In genomic region chrX:100931218-100931924, GRCh38 we compare ENCODE assay signal across 11 cellular contexts. TPM values are rescaled to one million over a fixed set of nuclear protein-coding genes. Genes with fewer than 3 reads are reported as not detected.
DNase-seq lines count a peak whose midpoint lies in the region; ATAC-seq and TF ChIP-seq lines count a peak whose summit lies in the region.
"Had no signal": no experiment of that assay in that cellular context is flagged by ENCODE, and none has a peak within 500 bp of the region (broad histone marks: within the 10 kb centered on the region; RNA-seq: fewer than 3 reads in every experiment).

No MANE protein-coding gene starts in this region.

- ATAC-seq in GM18508 (IDR thresholded peaks at IDR 0.05; ENCODE audit: insufficient read depth, unreplicated experiment) (peak; percentile 58), GM21381 (IDR thresholded peaks at IDR 0.05; ENCODE audit: unreplicated experiment) (peak; percentile 59), HG03139 (IDR thresholded peaks at IDR 0.05; ENCODE audit: unreplicated experiment) (peak; percentile 67)
- peak; percentile 91 for ATAC-seq in activated T-helper 17 cell treated with anti-CD3 and anti-CD28 coated beads, Interleukin-2, amount 50 U/mL, for 72 hours (replicated peaks)

- no peak overlapping the region for H2AFZ ChIP-seq in SK-N-SH (ENCODE audit: low read depth)
- no peak overlapping the region for H2AFZ ChIP-seq in mammary epithelial cell (ENCODE audit: low read depth, low read length)

- H3K27ac Mint-ChIP-seq in activated T-helper 17 cell treated with anti-CD3 and anti-CD28 coated beads, Interleukin-2, amount 50 U/mL, for 72 hours: peak overlapping the region; percentile 84

- dilution Hi-C loops in mammary epithelial cell (cut with HindIII; ENCODE audit: low sequenced_read_pairs): no loop called here

- no peak overlapping the region for H3K9ac ChIP-seq in SK-N-SH
- H3K9ac ChIP-seq in mammary epithelial cell (ENCODE audit: insufficient read depth, low read length): no peak overlapping the region

- H3K4me3 ChIP-seq in SK-N-SH (ENCODE audit: low read depth in 2 of 2, low read length in 1 of 2) (no peak overlapping the region), mammary epithelial cell (replicated peaks in 1 of 3; ENCODE audit: insufficient read depth in 1 of 3, low read depth in 2 of 3, low read length in 3 of 3) (no peak overlapping the region)

- peak overlapping the region; percentile 52 for H3K4me3 Mint-ChIP-seq in activated T-helper 17 cell treated with anti-CD3 and anti-CD28 coated beads, Interleukin-2, amount 50 U/mL, for 72 hours

- no peaks in the 10 kb centered on the region for H3K27me3 ChIP-seq in SK-N-SH (ENCODE audit: insufficient read depth)
- H3K27me3 ChIP-seq in mammary epithelial cell (ENCODE audit: insufficient read depth, low read length): no peaks in the 10 kb centered on the region

- intact Hi-C loops in mammary epithelial cell (cut with micrococcal nuclease): no loop called here

- WGBS in SK-N-SH (ENCODE audit: low lambda C conversion rate): 32% methylated on average over 4 of the region's 4 CpGs
- WGBS in mammary epithelial cell (ENCODE audit: low coverage, missing lambda C conversion rate): 71% methylated on average over 4 of the region's 4 CpGs

- H3K36me3 Mint-ChIP-seq in activated T-helper 17 cell treated with anti-CD3 and anti-CD28 coated beads, Interleukin-2, amount 50 U/mL, for 72 hours (ENCODE audit: low read depth): no peaks in the 10 kb centered on the region

- CTCF ChIA-PET in SK-N-SH (lab: Yijun Ruan, JAX): interaction anchor here (0.9 kb wide), 1 partner anchor 276 kb away, joined by 3 read pairs; no protein-coding TSS in a partner anchor
- CTCF ChIA-PET in mammary epithelial cell (lab: Charles Lee; ENCODE audit: low non-redundant PET): no interaction called here

- H3K79me2 ChIP-seq in SK-N-SH (ENCODE audit: insufficient read depth) (no peaks in the 10 kb centered on the region), mammary epithelial cell (ENCODE audit: insufficient read depth, low read length) (no peaks in the 10 kb centered on the region)

- POLR2A ChIA-PET in SK-N-SH (lab: Yijun Ruan, JAX): no interaction called here

- peaks cover 0 to 2% of the 10 kb centered on the region in 2 experiments; a peak in 1 of 4 replicates for H3K4me1 ChIP-seq in SK-N-SH (ENCODE audit: control insufficient read depth in 1 of 2, insufficient read depth in 2 of 2, low read depth in 1 of 2, low read length in 1 of 2)
- no peaks in the 10 kb centered on the region for H3K4me1 ChIP-seq in mammary epithelial cell (ENCODE audit: insufficient read depth, low read length)

- TF ChIP-seq CTCF in SK-N-SH (IDR thresholded peaks at IDR 0.05): no peak
- no peak for TF ChIP-seq CTCF in mammary epithelial cell (conservative IDR thresholded peaks at IDR 0.05 in 1 of 2, IDR thresholded peaks at IDR 0.05 in 1 of 2; ENCODE audit: extremely low read depth in 1 of 2, insufficient read depth in 1 of 2, low read depth in 1 of 2, low read length in 2 of 2)

- no peak overlapping the region for H3K4me2 ChIP-seq in SK-N-SH
- no peak overlapping the region for H3K4me2 ChIP-seq in mammary epithelial cell (ENCODE audit: insufficient read depth, low read depth, low read length)

- no TSS peak for BruUV-seq in mammary epithelial cell (replicated peaks; lab: Mats Ljungman, UMichigan)

- H3K9me3 ChIP-seq in SK-N-SH: no peaks in the 10 kb centered on the region
- peaks cover 2% of the 10 kb centered on the region for H3K9me3 ChIP-seq in mammary epithelial cell (replicated peaks; ENCODE audit: insufficient read depth, low read length)

- TF ChIP-seq EP300 in SK-N-SH (IDR thresholded peaks at IDR 0.05; ENCODE audit: borderline replicate concordance in 1 of 2, low read depth in 1 of 2, low read length in 1 of 2): no peak

- no peaks in the 10 kb centered on the region for H3K36me3 ChIP-seq in SK-N-SH (replicated peaks in 1 of 2; ENCODE audit: control insufficient read depth in 1 of 2, insufficient read depth in 2 of 2, low read length in 1 of 2)
- no peaks in the 10 kb centered on the region for H3K36me3 ChIP-seq in mammary epithelial cell (ENCODE audit: insufficient read depth, low read length)

- in situ Hi-C loops in mammary epithelial cell (cut with MboI; ENCODE audit: low sequenced_read_pairs in 2 of 2): no loop called here

- no peaks in the 10 kb centered on the region for H4K20me1 ChIP-seq in SK-N-SH (ENCODE audit: insufficient read depth)
- H4K20me1 ChIP-seq in mammary epithelial cell (ENCODE audit: insufficient read depth, low read length): no peaks in the 10 kb centered on the region

- H3K27ac ChIP-seq in SK-N-SH (ENCODE audit: low read depth in 2 of 2, low read length in 1 of 2) (no peak overlapping the region), mammary epithelial cell (ENCODE audit: insufficient read depth, low read depth, low read length) (no peak overlapping the region)
- H3K27ac ChIP-seq: RWPE1 had no signal

- TF ChIP-seq RAD21 in SK-N-SH (IDR thresholded peaks at IDR 0.05; ENCODE audit: low read length): no peak

- H3K4me1 Mint-ChIP-seq in activated T-helper 17 cell treated with anti-CD3 and anti-CD28 coated beads, Interleukin-2, amount 50 U/mL, for 72 hours: peaks cover 5% of the 10 kb centered on the region

- H3K27me3 Mint-ChIP-seq in activated T-helper 17 cell treated with anti-CD3 and anti-CD28 coated beads, Interleukin-2, amount 50 U/mL, for 72 hours: no peaks in the 10 kb centered on the region

- H3K9me2 ChIP-seq in SK-N-SH: no peaks in the 10 kb centered on the region

- no peak for DNase-seq in SK-N-SH
- no peak for DNase-seq in mammary epithelial cell
- no peak for DNase-seq in NCI-H128 (lab: John Stamatoyannopoulos, UW; ENCODE audit: unreplicated experiment)
- DNase-seq in NCI-H1105 treated with DMSO at 0.1 percent for 48 hours (lab: John Stamatoyannopoulos, UW): no peak
- DNase-seq: activated CD8-positive, alpha-beta memory T cell treated with anti-CD3 and anti-CD28 coated beads, Interleukin-2, amount 50 U/mL, for 4 hours had no signal

- no peaks in the 10 kb centered on the region for H3F3A ChIP-seq in SK-N-SH (replicated peaks; ENCODE audit: insufficient read depth)

- no peaks in the 10 kb centered on the region for H3K9me3 Mint-ChIP-seq in activated T-helper 17 cell treated with anti-CD3 and anti-CD28 coated beads, Interleukin-2, amount 50 U/mL, for 72 hours

TF ChIP-seq in SK-N-SH, 30 proteins besides CTCF, POLR2A, EP300 and RAD21 (continues in another document):
- TF ChIP-seq IRF3 (IDR thresholded peaks at IDR 0.05; ENCODE audit: low read depth, low read length): no peak
- TF ChIP-seq TCF12 (IDR thresholded peaks at IDR 0.05): no peak
- no peak for TF ChIP-seq MXI1 (IDR thresholded peaks at IDR 0.05; ENCODE audit: low read depth, low read length)
- no peak for TF ChIP-seq ELF1 (IDR thresholded peaks at IDR 0.05)
- TF ChIP-seq NFIC (IDR thresholded peaks at IDR 0.05; ENCODE audit: borderline replicate concordance): no peak
- TF ChIP-seq USF2 (IDR thresholded peaks at IDR 0.05; ENCODE audit: borderline replicate concordance, low read depth, low read length): no peak
- no peak for TF ChIP-seq TAF1 (IDR thresholded peaks at IDR 0.05; ENCODE audit: borderline replicate concordance, low read depth, low read length)
- no peak for TF ChIP-seq GATA2 (CRISPR knock-in tag; IDR thresholded peaks at IDR 0.05)
- no peak for TF ChIP-seq GABPA (IDR thresholded peaks at IDR 0.05; ENCODE audit: low read depth)
- no peak for TF ChIP-seq FOXJ3 (CRISPR knock-in tag; IDR thresholded peaks at IDR 0.05)
- no peak for TF ChIP-seq MEF2A (IDR thresholded peaks at IDR 0.05; ENCODE audit: borderline replicate concordance, low read depth)
- TF ChIP-seq SMC3 (IDR thresholded peaks at IDR 0.05; ENCODE audit: low read depth, low read length): no peak

RNA-seq across cellular contexts. Expression of gene XKRX, which starts 2.7 kb away (rescaled TPM):
- total RNA-seq in activated T-helper 17 cell treated with anti-CD3 and anti-CD28 coated beads, Interleukin-2, amount 50 U/mL, for 72 hours: under 1 TPM; 0.13 to 0.34 TPM
- not detected in 2 replicates for polyA plus RNA-seq in SK-N-SH (2012; rRNA removed)
- polyA plus RNA-seq in SK-N-SH (2012; cell fraction: cytosol; rRNA removed): not detected in 2 replicates
- 0.02 and 0.05 TPM in 2 replicates for polyA plus RNA-seq in SK-N-SH (2012; cell fraction: nucleus; rRNA removed)
- 1 to 10 TPM in 1 of 2 donors, under 1 TPM in 1; 0.82 to 1.2 TPM for total RNA-seq in mammary epithelial cell
- 0.39 TPM for polyA plus RNA-seq in mammary epithelial cell
- polyA minus RNA-seq in mammary epithelial cell: not detected
- total RNA-seq: Daoy had no signal

RNA-seq across cellular contexts. Expression of gene ARL13A, which starts 38.1 kb away (rescaled TPM):
- not detected for total RNA-seq in activated T-helper 17 cell treated with anti-CD3 and anti-CD28 coated beads, Interleukin-2, amount 50 U/mL, for 72 hours
- not detected in 2 replicates for polyA plus RNA-seq in SK-N-SH (2012; rRNA removed)
- polyA plus RNA-seq in SK-N-SH (2012; cell fraction: cytosol; rRNA removed): not detected in 2 replicates
- not detected in 2 replicates for polyA plus RNA-seq in SK-N-SH (2012; cell fraction: nucleus; rRNA removed)
- total RNA-seq in mammary epithelial cell: not detected
- not detected for polyA plus RNA-seq in mammary epithelial cell
- polyA minus RNA-seq in mammary epithelial cell: not detected
- total RNA-seq: Daoy had no signal

RNA-seq across cellular contexts. Expression of gene NOX1, which starts 57.2 kb away (rescaled TPM):
- not detected for total RNA-seq in activated T-helper 17 cell treated with anti-CD3 and anti-CD28 coated beads, Interleukin-2, amount 50 U/mL, for 72 hours
- polyA plus RNA-seq in SK-N-SH (2012; rRNA removed) (not detected in 2 replicates), mammary epithelial cell (not detected)
- polyA plus RNA-seq in SK-N-SH (2012; cell fraction: cytosol; rRNA removed): not detected in 2 replicates
- not detected in 2 replicates for polyA plus RNA-seq in SK-N-SH (2012; cell fraction: nucleus; rRNA removed)
- total RNA-seq in mammary epithelial cell: not detected
- polyA minus RNA-seq in mammary epithelial cell: not detected
- total RNA-seq: Daoy had no signal
